Comparison of ENCODE assay signal across 9 cellular contexts in genomic region chr22:38272373-38273134, GRCh38. TPM values are rescaled to one million over a fixed set of nuclear protein-coding genes. Genes with fewer than 3 reads are reported as not detected.
DNase-seq lines count a peak whose midpoint lies in the region; FAIRE-seq and TF ChIP-seq lines count a peak whose summit lies in the region.
"Had no signal": no experiment of that assay in that cellular context is flagged by ENCODE, and none has a peak within 500 bp of the region (broad histone marks: within the 10 kb centered on the region; RNA-seq: fewer than 3 reads in every experiment).

Gene TMEM184B, minus strand, starts transcription at chr22:38273010. Its CDS starts 25,049 bp downstream, at chr22:38247961.

- H3K9me3 Mint-ChIP-seq in activated naive CD8-positive, alpha-beta T cell (ENCODE audit: low read depth) = no peaks in the 10 kb centered on the region

- intact Hi-C loops in head of caudate nucleus (cut with DNase I) = loop anchor here (5.0 kb wide), 1 partner anchor 45 kb away; the partner anchor contains the start of gene CSNK1E
- intact Hi-C loops in ovary (cut with DNase I) = loop anchor here in 1 of 4 donors (5.0 kb wide), 1 partner anchor 40 kb away; no protein-coding TSS in a partner anchor
- intact Hi-C loops in testis (cut with DNase I; ENCODE audit: low total_unique reads) = no loop called here

- TF ChIP-seq CTCF in BE2C (IDR thresholded peaks at IDR 0.05; ENCODE audit: low read depth, low read length) (no peak), ovary (IDR thresholded peaks at IDR 0.05) (peak in 2 of 3 donors; percentile 15 to 18), testis (IDR thresholded peaks at IDR 0.05) (no peak)

- H3K4me3 Mint-ChIP-seq in activated naive CD8-positive, alpha-beta T cell = peak within 1 kb of the TSS; percentile 93

- TF ChIP-seq EP300 in ovary (IDR thresholded peaks at IDR 0.05) = no peak

- H3K4me1 Mint-ChIP-seq in activated naive CD8-positive, alpha-beta T cell (ENCODE audit: low read depth) = peaks cover 40% of the 10 kb centered on the region

- H3K36me3 ChIP-seq in BE2C (no peaks in the 10 kb centered on the region), ovary (no peaks in the 10 kb centered on the region), testis (ENCODE audit: low read depth, missing control alignments) (no peaks in the 10 kb centered on the region)

- no peaks in the 10 kb centered on the region for H3K27me3 ChIP-seq in BE2C
- H3K27me3 ChIP-seq in ovary = no peaks in the 10 kb centered on the region
- H3K27me3 ChIP-seq in testis = no peaks in the 10 kb centered on the region

- 1% methylated on average over 43 to 97 of the region's 97 CpGs for WGBS in ovary, 3 donors
- WGBS in testis, 2 donors = 0% methylated on average over 4 to 57 of the region's 97 CpGs

- TF ChIP-seq POLR2A in ovary (IDR thresholded peaks at IDR 0.05) = peak; percentile 95
- TF ChIP-seq POLR2A in testis (IDR thresholded peaks at IDR 0.05) = peak; percentile 58

- no peak for FAIRE-seq in GM19239 (lab: Jason Lieb, UNC)
- FAIRE-seq: endometrium had no signal

- no peaks in the 10 kb centered on the region for H3K36me3 Mint-ChIP-seq in activated naive CD8-positive, alpha-beta T cell

- H3K27me3 Mint-ChIP-seq in activated naive CD8-positive, alpha-beta T cell = no peaks in the 10 kb centered on the region

- H3K4me3 ChIP-seq in BE2C (ENCODE audit: low read depth, low read length) = peak within 1 kb of the TSS; percentile 74
- peak within 1 kb of the TSS; percentile 86 for H3K4me3 ChIP-seq in ovary
- H3K4me3 ChIP-seq in testis = peak within 1 kb of the TSS; percentile 95 to 98

- H3K27ac ChIP-seq in ovary (peak within 1 kb of the TSS; percentile 80 to 82), testis (peak within 1 kb of the TSS; percentile 82 to 93)

- peaks cover 7% of the 10 kb centered on the region for H3K4me1 ChIP-seq in BE2C
- H3K4me1 ChIP-seq in ovary (ENCODE audit: insufficient read depth) = peaks cover 10% of the 10 kb centered on the region
- peaks cover 28% of the 10 kb centered on the region for H3K4me1 ChIP-seq in testis

- H3K9me3 ChIP-seq in BE2C (no peaks in the 10 kb centered on the region), ovary (no peaks in the 10 kb centered on the region), testis (no peaks in the 10 kb centered on the region)

- peak within 1 kb of the TSS; percentile 90 for H3K27ac Mint-ChIP-seq in activated naive CD8-positive, alpha-beta T cell

- DNase-seq in BE2C = peak; percentile 84
- DNase-seq in GM19239 (ENCODE audit: insufficient read length, low spot score) = peak; percentile 94
- DNase-seq in HuH-7 (ENCODE audit: low spot score) = peak; percentile 94
- DNase-seq in SKM-1 treated with dmso at 0.1 percent for 144 hours (lab: John Stamatoyannopoulos, UW; ENCODE audit: unreplicated experiment) = peak; percentile 40
- DNase-seq in head of caudate nucleus = peak; percentile 44 to 91 (median 82)
- DNase-seq in ovary = peak; percentile 76 to 88 (median 84)
- DNase-seq in testis = peak; percentile 82

RNA-seq across cellular contexts. Expression of gene TMEM184B, which starts in this region (rescaled TPM):
- polyA plus RNA-seq in BE2C (2012; ENCODE audit: insufficient read depth, insufficient read length, low read depth) = 51.4 TPM
- total RNA-seq in ovary (10 to 100 TPM; 24.9 to 48.3 (median 38.6) TPM), testis (10 to 100 TPM; 35.4 to 66.5 TPM)
- polyA plus RNA-seq in ovary (10 to 100 TPM; 15.3 to 30.3 TPM), testis (ENCODE audit: insufficient read depth, low read depth, low replicate concordance) (25.2 TPM)

Comparison
In these comparisons a context has a peak if more than half of its experiments do, and no peak if none do; other contexts are left out.
1. Peak in every context shown above with its lines: DNase-seq, H3K4me3 ChIP-seq and H3K27ac ChIP-seq.
2. DNase-seq: peak in every context shown above with its lines; median percentile 94 in GM19239; 94 in HuH-7; 84 in BE2C; 84 in ovary; 82 in head of caudate nucleus; 82 in testis; 40 in SKM-1 treated with dmso at 0.1 percent for 144 hours.
3. CTCF ChIP-seq: peak in ovary (2 of 3); none in BE2C (single experiment) and testis (0 of 3).